18 cellular contexts compared by ENCODE assay signal in the genomic region with DNA sequence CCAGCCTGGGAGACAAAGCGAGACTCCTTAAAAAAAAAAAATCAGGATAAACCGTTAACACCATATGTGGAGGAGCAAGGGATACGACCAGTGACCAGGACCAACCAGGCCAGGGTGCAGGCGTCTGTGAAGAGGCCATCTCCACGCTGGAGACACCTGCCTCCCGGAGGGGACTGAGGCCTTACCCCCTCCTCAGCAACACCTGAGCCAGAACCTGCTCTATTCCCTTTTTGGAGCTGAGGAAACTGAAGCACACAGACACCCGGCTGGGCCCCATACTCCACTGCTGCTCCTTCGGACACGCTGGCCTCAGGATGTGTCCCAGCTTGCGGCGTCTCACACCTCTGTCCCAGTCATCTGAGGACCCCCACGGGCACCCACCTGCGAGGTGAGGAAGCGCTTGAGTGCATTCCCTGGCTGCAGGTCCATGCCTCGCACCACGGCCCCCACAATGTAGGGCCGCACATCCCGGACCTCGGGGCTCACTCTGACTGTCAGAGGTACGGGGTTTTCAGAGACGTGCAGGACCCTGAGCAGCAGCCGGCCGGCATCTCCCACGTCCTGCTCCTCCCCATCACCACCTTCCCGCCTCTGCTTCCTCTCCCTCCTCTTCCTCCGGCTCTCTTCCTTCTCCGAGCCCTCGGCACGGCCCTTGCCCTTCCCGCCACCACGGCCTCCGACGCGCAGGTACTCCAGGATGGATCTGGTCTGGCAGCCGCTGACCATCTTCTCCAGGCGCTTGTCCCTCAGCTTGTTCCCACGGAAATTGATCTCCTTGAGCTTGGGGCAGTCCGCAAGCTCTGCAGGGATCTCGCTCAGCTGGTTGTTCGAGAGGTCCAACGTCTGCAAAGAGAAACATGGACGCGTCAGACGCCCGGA. TPM values are rescaled to one million over a fixed set of nuclear protein-coding genes. Genes with fewer than 3 reads are reported as not detected.
DNase-seq lines count a peak whose midpoint lies in the region; ATAC-seq and TF ChIP-seq lines count a peak whose summit lies in the region.
"Had no signal": no experiment of that assay in that cellular context is flagged by ENCODE, and none has a peak within 500 bp of the region (broad histone marks: within the 10 kb centered on the region; RNA-seq: fewer than 3 reads in every experiment).

No MANE protein-coding gene starts in this region.

- peaks cover 14% of the 10 kb centered on the region for H3K4me1 Mint-ChIP-seq in T-helper 1 cell treated with Interleukin-12 subunit alpha and Interleukin-12 subunit beta and Interleukin-4 antibody, amounts not matched to agents 30 μg/mL and 1 μg/mL, for 36 hours (ENCODE audit: low read depth)
- H3K4me1 Mint-ChIP-seq in WTC11 (peaks cover 22% of the 10 kb centered on the region), glutamatergic neuron (ENCODE audit: low read depth, unreplicated experiment) (peaks cover 21% of the 10 kb centered on the region)

- H3K9ac ChIP-seq in BLaER1 = no peak overlapping the region

- H3K27ac ChIP-seq in BLaER1 = no peak overlapping the region
- H3K27ac ChIP-seq: 22Rv1 had no signal

- CTCF ChIA-PET in WTC11 (lab: Charles Lee) = interaction anchor here (1.0 to 6.9 kb wide), 6 partner anchors 9 to 168 kb away, joined by 3 to 39 read pairs (median 7); a partner anchor contains a TSS

- H3K27me3 ChIP-seq in BLaER1 = no peaks in the 10 kb centered on the region

- POLR2A ChIA-PET in WTC11 (lab: Charles Lee) = no interaction called here

- H3K4me3 ChIP-seq in BLaER1 = no peak overlapping the region

- DNase-seq in T-helper 1 cell (no peak), WTC11 (ENCODE audit: low spot score) (no peak), glutamatergic neuron (no peak), HCEC 1CT (no peak), Ammon's horn (ENCODE audit: low spot score) (no peak)
- DNase-seq in stimulated activated naive CD4-positive, alpha-beta T cell (lab: John Stamatoyannopoulos, UW) = no peak
- DNase-seq: DMS79 treated with DMSO at 0.1 percent for 48 hours; MV-4-11; NCI-H1417 treated with DMSO at 0.1 percent for 48 hours; NCI-H2107; NCI-H226; NCI-H69; NK-92 treated with Interleukin-12 subunit alpha and Interleukin-12 subunit beta, amount 100 ng/mL, for 24 hours; OCI-M1 had no signal

- no peaks in the 10 kb centered on the region for H3K9me3 ChIP-seq in BLaER1

- TF ChIP-seq CTCF in WTC11 (IDR thresholded peaks at IDR 0.05) = no peak
- no peak for TF ChIP-seq CTCF in glutamatergic neuron (IDR thresholded peaks at IDR 0.05; ENCODE audit: partially characterized antibody, unreplicated experiment)

- H3K4me2 ChIP-seq in BLaER1 = peak overlapping the region; percentile 90

- peaks cover 25% of the 10 kb centered on the region for H3K36me3 Mint-ChIP-seq in T-helper 1 cell treated with Interleukin-12 subunit alpha and Interleukin-12 subunit beta and Interleukin-4 antibody, amounts not matched to agents 30 μg/mL and 1 μg/mL, for 36 hours (ENCODE audit: low read depth)
- peaks cover 55% of the 10 kb centered on the region for H3K36me3 Mint-ChIP-seq in WTC11
- peaks cover 5% of the 10 kb centered on the region for H3K36me3 Mint-ChIP-seq in glutamatergic neuron (ENCODE audit: unreplicated experiment)

- no peaks in the 10 kb centered on the region for H3K27me3 Mint-ChIP-seq in T-helper 1 cell treated with Interleukin-12 subunit alpha and Interleukin-12 subunit beta and Interleukin-4 antibody, amounts not matched to agents 30 μg/mL and 1 μg/mL, for 36 hours (ENCODE audit: low read depth)
- H3K27me3 Mint-ChIP-seq in WTC11 (ENCODE audit: low read depth) = no peaks in the 10 kb centered on the region
- peaks cover 9% of the 10 kb centered on the region for H3K27me3 Mint-ChIP-seq in glutamatergic neuron (ENCODE audit: unreplicated experiment)

- H3K36me3 ChIP-seq in BLaER1 = peaks cover 67% of the 10 kb centered on the region

- H3K27ac Mint-ChIP-seq in T-helper 1 cell treated with Interleukin-12 subunit alpha and Interleukin-12 subunit beta and Interleukin-4 antibody, amounts not matched to agents 30 μg/mL and 1 μg/mL, for 36 hours = peak overlapping the region; percentile 49
- peak overlapping the region; percentile 74; the same call in 1 of the 2 replicates for H3K27ac Mint-ChIP-seq in WTC11
- peak overlapping the region; percentile 12 for H3K27ac Mint-ChIP-seq in glutamatergic neuron (ENCODE audit: unreplicated experiment)

- no peaks in the 10 kb centered on the region for H3K9me3 Mint-ChIP-seq in T-helper 1 cell treated with Interleukin-12 subunit alpha and Interleukin-12 subunit beta and Interleukin-4 antibody, amounts not matched to agents 30 μg/mL and 1 μg/mL, for 36 hours
- H3K9me3 Mint-ChIP-seq in WTC11 (no peaks in the 10 kb centered on the region), glutamatergic neuron (ENCODE audit: unreplicated experiment) (peaks cover 3% of the 10 kb centered on the region)

- peaks cover 100% of the 10 kb centered on the region for H4K20me1 ChIP-seq in BLaER1

- H3K4me1 ChIP-seq in BLaER1 = peaks cover 98% of the 10 kb centered on the region

- ATAC-seq in WTC11 = no peak

- no peak overlapping the region for H3K4me3 Mint-ChIP-seq in T-helper 1 cell treated with Interleukin-12 subunit alpha and Interleukin-12 subunit beta and Interleukin-4 antibody, amounts not matched to agents 30 μg/mL and 1 μg/mL, for 36 hours
- no peak overlapping the region for H3K4me3 Mint-ChIP-seq in WTC11
- H3K4me3 Mint-ChIP-seq in glutamatergic neuron (ENCODE audit: unreplicated experiment) = no peak overlapping the region

TF ChIP-seq in WTC11, 78 proteins besides CTCF, POLR2A, EP300 and RAD21 (continues in another document):
- TF ChIP-seq ZNF671 (CRISPR knock-in tag; IDR thresholded peaks at IDR 0.05) (no peak), NR2C2 (CRISPR knock-in tag; IDR thresholded peaks at IDR 0.05) (no peak), JUN (CRISPR knock-in tag; IDR thresholded peaks at IDR 0.05) (no peak), FOXP1 (CRISPR knock-in tag; IDR thresholded peaks at IDR 0.05; ENCODE audit: borderline replicate concordance) (no peak), ZNF263 (CRISPR knock-in tag; IDR thresholded peaks at IDR 0.05; ENCODE audit: low read depth) (no peak), TEAD1 (CRISPR knock-in tag; IDR thresholded peaks at IDR 0.05) (no peak)
- TF ChIP-seq, protein P1, sequence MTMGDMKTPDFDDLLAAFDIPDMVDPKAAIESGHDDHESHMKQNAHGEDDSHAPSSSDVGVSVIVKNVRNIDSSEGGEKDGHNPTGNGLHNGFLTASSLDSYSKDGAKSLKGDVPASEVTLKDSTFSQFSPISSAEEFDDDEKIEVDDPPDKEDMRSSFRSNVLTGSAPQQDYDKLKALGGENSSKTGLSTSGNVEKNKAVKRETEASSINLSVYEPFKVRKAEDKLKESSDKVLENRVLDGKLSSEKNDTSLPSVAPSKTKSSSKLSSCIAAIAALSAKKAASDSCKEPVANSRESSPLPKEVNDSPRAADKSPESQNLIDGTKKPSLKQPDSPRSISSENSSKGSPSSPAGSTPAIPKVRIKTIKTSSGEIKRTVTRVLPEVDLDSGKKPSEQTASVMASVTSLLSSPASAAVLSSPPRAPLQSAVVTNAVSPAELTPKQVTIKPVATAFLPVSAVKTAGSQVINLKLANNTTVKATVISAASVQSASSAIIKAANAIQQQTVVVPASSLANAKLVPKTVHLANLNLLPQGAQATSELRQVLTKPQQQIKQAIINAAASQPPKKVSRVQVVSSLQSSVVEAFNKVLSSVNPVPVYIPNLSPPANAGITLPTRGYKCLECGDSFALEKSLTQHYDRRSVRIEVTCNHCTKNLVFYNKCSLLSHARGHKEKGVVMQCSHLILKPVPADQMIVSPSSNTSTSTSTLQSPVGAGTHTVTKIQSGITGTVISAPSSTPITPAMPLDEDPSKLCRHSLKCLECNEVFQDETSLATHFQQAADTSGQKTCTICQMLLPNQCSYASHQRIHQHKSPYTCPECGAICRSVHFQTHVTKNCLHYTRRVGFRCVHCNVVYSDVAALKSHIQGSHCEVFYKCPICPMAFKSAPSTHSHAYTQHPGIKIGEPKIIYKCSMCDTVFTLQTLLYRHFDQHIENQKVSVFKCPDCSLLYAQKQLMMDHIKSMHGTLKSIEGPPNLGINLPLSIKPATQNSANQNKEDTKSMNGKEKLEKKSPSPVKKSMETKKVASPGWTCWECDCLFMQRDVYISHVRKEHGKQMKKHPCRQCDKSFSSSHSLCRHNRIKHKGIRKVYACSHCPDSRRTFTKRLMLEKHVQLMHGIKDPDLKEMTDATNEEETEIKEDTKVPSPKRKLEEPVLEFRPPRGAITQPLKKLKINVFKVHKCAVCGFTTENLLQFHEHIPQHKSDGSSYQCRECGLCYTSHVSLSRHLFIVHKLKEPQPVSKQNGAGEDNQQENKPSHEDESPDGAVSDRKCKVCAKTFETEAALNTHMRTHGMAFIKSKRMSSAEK (CRISPR knock-in tag; IDR thresholded peaks at IDR 0.05; ENCODE audit: borderline replicate concordance) = no peak
- TF ChIP-seq, protein P2, sequence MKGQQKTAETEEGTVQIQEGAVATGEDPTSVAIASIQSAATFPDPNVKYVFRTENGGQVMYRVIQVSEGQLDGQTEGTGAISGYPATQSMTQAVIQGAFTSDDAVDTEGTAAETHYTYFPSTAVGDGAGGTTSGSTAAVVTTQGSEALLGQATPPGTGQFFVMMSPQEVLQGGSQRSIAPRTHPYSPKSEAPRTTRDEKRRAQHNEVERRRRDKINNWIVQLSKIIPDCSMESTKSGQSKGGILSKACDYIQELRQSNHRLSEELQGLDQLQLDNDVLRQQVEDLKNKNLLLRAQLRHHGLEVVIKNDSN (CRISPR knock-in tag; IDR thresholded peaks at IDR 0.05) = no peak
- TF ChIP-seq, protein P3, sequence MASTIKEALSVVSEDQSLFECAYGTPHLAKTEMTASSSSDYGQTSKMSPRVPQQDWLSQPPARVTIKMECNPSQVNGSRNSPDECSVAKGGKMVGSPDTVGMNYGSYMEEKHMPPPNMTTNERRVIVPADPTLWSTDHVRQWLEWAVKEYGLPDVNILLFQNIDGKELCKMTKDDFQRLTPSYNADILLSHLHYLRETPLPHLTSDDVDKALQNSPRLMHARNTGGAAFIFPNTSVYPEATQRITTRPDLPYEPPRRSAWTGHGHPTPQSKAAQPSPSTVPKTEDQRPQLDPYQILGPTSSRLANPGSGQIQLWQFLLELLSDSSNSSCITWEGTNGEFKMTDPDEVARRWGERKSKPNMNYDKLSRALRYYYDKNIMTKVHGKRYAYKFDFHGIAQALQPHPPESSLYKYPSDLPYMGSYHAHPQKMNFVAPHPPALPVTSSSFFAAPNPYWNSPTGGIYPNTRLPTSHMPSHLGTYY (CRISPR knock-in tag; IDR thresholded peaks at IDR 0.05) = no peak

RNA-seq across cellular contexts. Expression of a gene that starts 9.6 kb away (rescaled TPM):
- total RNA-seq in WTC11 (2021) (70.6 to 92.4 TPM (median 71.0 TPM) in 3 replicates), glutamatergic neuron (ENCODE audit: unreplicated experiment) (79.7 TPM)

RNA-seq across cellular contexts. Expression of a gene that starts 14.2 kb away (rescaled TPM):
- total RNA-seq in WTC11 (2021) (10.2 to 11.1 TPM (median 10.3 TPM) in 3 replicates), glutamatergic neuron (ENCODE audit: unreplicated experiment) (7.5 TPM)

RNA-seq across cellular contexts. Expression of a gene that starts 34.5 kb away (rescaled TPM):
- total RNA-seq in WTC11 (2021) (0.13 to 0.25 TPM (median 0.23 TPM) in 3 replicates), glutamatergic neuron (ENCODE audit: unreplicated experiment) (not detected)
- total RNA-seq: HT1080 had no signal

Comparison
In these comparisons a context has a peak if more than half of its experiments do, and no peak if none do; other contexts are left out.
1. H3K27ac Mint-ChIP-seq: peak in every context shown above with its lines; median percentile 74 in WTC11; 49 in T-helper 1 cell treated with Interleukin-12 subunit alpha and Interleukin-12 subunit beta and Interleukin-4 antibody, amounts not matched to agents 30 μg/mL and 1 μg/mL, for 36 hours; 12 in glutamatergic neuron.